9 cellular contexts compared by ENCODE assay signal in the genomic region with DNA sequence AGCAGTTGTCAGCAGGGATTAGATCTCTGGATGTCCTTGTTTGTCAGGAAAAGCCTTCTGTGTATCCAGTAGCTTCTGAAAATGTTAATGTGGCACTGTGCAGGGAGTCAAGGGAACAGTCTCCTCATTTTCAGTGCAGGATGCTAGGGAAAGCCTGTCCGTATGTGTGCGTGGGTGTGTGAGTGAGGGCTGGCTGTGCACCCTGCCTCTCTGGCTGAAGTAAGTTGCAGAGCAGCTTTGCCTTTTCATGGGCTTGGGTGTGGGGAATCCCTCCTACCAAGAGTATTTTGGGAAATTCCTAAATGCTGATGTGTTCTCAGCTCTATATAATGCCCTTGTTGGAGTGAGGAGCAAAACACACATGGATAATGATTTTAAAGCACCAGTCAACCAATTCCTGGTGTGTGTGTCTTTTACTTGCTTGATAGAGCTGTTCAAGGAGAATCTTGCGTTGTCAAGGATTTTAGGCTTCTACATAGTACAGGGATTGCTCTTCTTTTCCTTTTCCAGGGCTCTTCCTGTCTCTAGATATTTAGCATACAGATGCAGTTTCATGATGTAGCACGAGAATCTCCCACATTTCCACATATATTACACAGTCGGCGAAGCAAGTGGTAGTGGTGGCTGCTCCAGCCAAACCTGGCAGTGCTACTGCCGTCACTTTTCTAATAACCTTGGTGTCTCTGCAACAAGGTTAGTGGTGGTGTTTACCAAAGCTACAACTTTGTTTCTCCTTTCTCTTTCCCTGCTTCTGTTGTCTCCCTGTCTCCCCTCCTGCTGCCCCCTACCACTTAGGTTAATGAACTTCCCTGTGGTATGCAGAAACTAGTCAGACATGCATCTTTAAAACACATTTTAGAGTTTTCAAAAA.
DNase-seq lines count a peak whose midpoint lies in the region; ATAC-seq and TF ChIP-seq lines count a peak whose summit lies in the region.
"Had no signal": no experiment of that assay in that cellular context is flagged by ENCODE, and none has a peak within 500 bp of the region (broad histone marks: within the 10 kb centered on the region; RNA-seq: fewer than 3 reads in every experiment).

No MANE protein-coding gene starts in this region.

- H3K9me3 ChIP-seq in Caco-2 = no peaks in the 10 kb centered on the region
- H3K9me3 ChIP-seq in RWPE2 (ENCODE audit: severe bottlenecking) = no peaks in the 10 kb centered on the region
- no peaks in the 10 kb centered on the region for H3K9me3 ChIP-seq in osteoblast (ENCODE audit: low read depth, low read length)

- H3K79me2 ChIP-seq in osteoblast (ENCODE audit: insufficient read depth, low read length) = peaks cover 42% of the 10 kb centered on the region

- no peak overlapping the region for H3K27ac ChIP-seq in RWPE2 (ENCODE audit: poor library complexity, severe bottlenecking)
- no peak overlapping the region for H3K27ac ChIP-seq in osteoblast (ENCODE audit: low read depth, low read length)

- no peak overlapping the region for H3K4me3 Mint-ChIP-seq in Caco-2 (ENCODE audit: unreplicated experiment)

- H3K36me3 ChIP-seq in Caco-2 (ENCODE audit: control insufficient read depth, insufficient read depth, low read length) = no peaks in the 10 kb centered on the region
- H3K36me3 ChIP-seq in RWPE2 (ENCODE audit: low read depth) = no peaks in the 10 kb centered on the region
- H3K36me3 ChIP-seq in osteoblast (ENCODE audit: insufficient read depth, low read length) = no peaks in the 10 kb centered on the region

- DNase-seq in Caco-2 (peak; percentile 51 to 53), RWPE2 (ENCODE audit: low spot score) (peak; percentile 73), foreskin fibroblast (peak; percentile 93 to 95), osteoblast (ENCODE audit: insufficient read length, low spot score, missing footprints) (peak; percentile 44), DMS53 (lab: John Stamatoyannopoulos, UW) (no peak)
- DNase-seq in activated naive CD4-positive, alpha-beta T cell treated with anti-CD3 and anti-CD28 coated beads, Interleukin-2, amount 50 U/mL, for 72 hours (ENCODE audit: low spot score in 2 of 2) = no peak
- DNase-seq: Kasumi-1 had no signal

- H3K4me3 ChIP-seq in Caco-2 (ENCODE audit: low read depth, low read length) = no peak overlapping the region
- no peak overlapping the region for H3K4me3 ChIP-seq in RWPE2 (ENCODE audit: severe bottlenecking)
- peak overlapping the region in 1 of 2 donors; percentile 24 for H3K4me3 ChIP-seq in foreskin fibroblast (ENCODE audit: low read depth in 1 of 2, low read length in 2 of 2)
- H3K4me3 ChIP-seq in osteoblast (ENCODE audit: insufficient read depth, low read length) = peak overlapping the region; percentile 11

- H3K4me1 Mint-ChIP-seq in Caco-2 (ENCODE audit: low read depth, unreplicated experiment) = peaks cover 27% of the 10 kb centered on the region

- ATAC-seq in RWPE2 (ENCODE audit: low read depth) (peak; percentile 90), GM21528 (IDR thresholded peaks at IDR 0.05; ENCODE audit: low FRiP score, unreplicated experiment) (no peak), HG02678 (IDR thresholded peaks at IDR 0.05; ENCODE audit: unreplicated experiment) (no peak)
- ATAC-seq in activated naive CD4-positive, alpha-beta T cell treated with anti-CD3 and anti-CD28 coated beads, Interleukin-2, amount 50 U/mL, for 72 hours = no peak

- no TSS peak for BruUV-seq in Caco-2 (replicated peaks; lab: Mats Ljungman, UMichigan)

- POLR2A ChIA-PET in Caco-2 (lab: Charles Lee) = interaction anchor here (1.1 kb wide), 1 partner anchor 93 kb away, joined by 3 read pairs; a partner anchor contains a TSS

- H3K4me2 ChIP-seq in osteoblast (ENCODE audit: insufficient read depth, low read length) = peak overlapping the region; percentile 65

- no peaks in the 10 kb centered on the region for H3K36me3 Mint-ChIP-seq in Caco-2 (ENCODE audit: insufficient read depth, unreplicated experiment)
- H3K36me3 Mint-ChIP-seq in activated naive CD4-positive, alpha-beta T cell treated with anti-CD3 and anti-CD28 coated beads, Interleukin-2, amount 50 U/mL, for 72 hours = no peaks in the 10 kb centered on the region

- TF ChIP-seq CTCF in Caco-2 (IDR thresholded peaks at IDR 0.05; ENCODE audit: insufficient read depth in 1 of 2, low read depth in 1 of 2, low read length in 1 of 2, severe bottlenecking in 1 of 2, unreplicated experiment in 1 of 2) (no peak), RWPE2 (IDR thresholded peaks at IDR 0.05; ENCODE audit: poor library complexity, severe bottlenecking) (no peak), foreskin fibroblast (IDR thresholded peaks at IDR 0.05; ENCODE audit: low read depth, low read length) (no peak), osteoblast (IDR thresholded peaks at IDR 0.05; ENCODE audit: extremely low read depth, low read depth, low read length) (no peak)

- H3K27me3 Mint-ChIP-seq in Caco-2 (ENCODE audit: insufficient read depth, unreplicated experiment) = no peaks in the 10 kb centered on the region

- peaks cover 18% of the 10 kb centered on the region for H4K20me1 ChIP-seq in osteoblast (ENCODE audit: insufficient read depth, low read length)

- H3K27me3 ChIP-seq in Caco-2 (replicated peaks; ENCODE audit: control insufficient read depth, insufficient read depth, low read length) = no peaks in the 10 kb centered on the region
- no peaks in the 10 kb centered on the region for H3K27me3 ChIP-seq in RWPE2 (ENCODE audit: insufficient read depth, poor library complexity, severe bottlenecking)
- no peaks in the 10 kb centered on the region for H3K27me3 ChIP-seq in osteoblast (ENCODE audit: insufficient read depth, low read length)

- H2AFZ ChIP-seq in osteoblast (ENCODE audit: low read length) = no peak overlapping the region

- CTCF ChIA-PET in Caco-2 (lab: Charles Lee) = no interaction called here

- intact Hi-C loops in Caco-2 (cut with micrococcal nuclease; ENCODE audit: unreplicated experiment) = no loop called here

- no peaks in the 10 kb centered on the region for H3K9me3 Mint-ChIP-seq in Caco-2 (ENCODE audit: unreplicated experiment)
- no peaks in the 10 kb centered on the region for H3K9me3 Mint-ChIP-seq in activated naive CD4-positive, alpha-beta T cell treated with anti-CD3 and anti-CD28 coated beads, Interleukin-2, amount 50 U/mL, for 72 hours

- no peak overlapping the region for H3K27ac Mint-ChIP-seq in Caco-2 (ENCODE audit: unreplicated experiment)
- no peak overlapping the region for H3K27ac Mint-ChIP-seq in activated naive CD4-positive, alpha-beta T cell treated with anti-CD3 and anti-CD28 coated beads, Interleukin-2, amount 50 U/mL, for 72 hours

- H3K4me1 ChIP-seq in Caco-2 (peaks cover 16% of the 10 kb centered on the region; the same call in 1 of the 2 replicates), RWPE2 (ENCODE audit: insufficient read depth, poor library complexity, severe bottlenecking) (peaks cover 30% of the 10 kb centered on the region), osteoblast (ENCODE audit: insufficient read depth, low read length) (peaks cover 29% of the 10 kb centered on the region)

Comparison
In these comparisons a context has a peak if more than half of its experiments do, and no peak if none do; other contexts are left out.
1. DNase-seq: peak in Caco-2 (2 of 2), RWPE2 (single experiment), foreskin fibroblast (2 of 2) and osteoblast (single experiment); none in DMS53 (single experiment) and activated naive CD4-positive, alpha-beta T cell treated with anti-CD3 and anti-CD28 coated beads, Interleukin-2, amount 50 U/mL, for 72 hours (0 of 2).